7 cellular contexts compared by ENCODE assay signal in the genomic region with DNA sequence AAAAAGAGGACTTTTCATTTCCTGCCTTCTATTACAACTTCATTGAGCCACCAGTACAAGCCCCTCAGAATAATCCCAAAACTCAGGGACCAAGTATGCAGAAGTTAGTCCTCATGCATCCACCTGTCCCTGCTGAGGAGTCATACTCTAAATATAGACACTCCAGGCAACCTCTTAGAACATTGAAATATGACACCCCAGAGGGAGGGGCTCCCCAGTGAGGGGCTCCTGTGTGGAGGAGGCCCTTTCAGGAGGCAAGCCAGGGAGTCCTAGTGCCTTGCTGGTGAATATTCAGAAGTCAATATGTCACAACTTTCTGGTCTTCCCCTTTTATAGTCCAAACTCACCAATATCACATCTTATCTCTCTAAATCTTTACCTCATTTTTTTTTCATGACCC. TPM values are rescaled to one million over a fixed set of nuclear protein-coding genes. Genes with fewer than 3 reads are reported as not detected.
DNase-seq lines count a peak whose midpoint lies in the region; ATAC-seq and TF ChIP-seq lines count a peak whose summit lies in the region.

No MANE protein-coding gene starts in this region.

- POLR2A ChIA-PET in CD4-positive, alpha-beta memory T cell (lab: Charles Lee; ENCODE audit: partially characterized antibody): no interaction called here

- H3K4me1 ChIP-seq in Loucy (ENCODE audit: insufficient read depth, low read length, poor library complexity, severe bottlenecking) (peaks cover 24% of the 10 kb centered on the region), ascending aorta (peaks cover 0 to 1% of the 10 kb centered on the region in 2 donors)
- H3K4me1 ChIP-seq in CD4-positive, alpha-beta memory T cell (ENCODE audit: insufficient read depth, low read length): peaks cover 21% of the 10 kb centered on the region

- no peaks in the 10 kb centered on the region for H3K9me3 Mint-ChIP-seq in CD4-positive, alpha-beta memory T cell

- peaks cover 0 to 24% of the 10 kb centered on the region in 2 donors for H3K36me3 Mint-ChIP-seq in CD4-positive, alpha-beta memory T cell

- CTCF ChIA-PET in CD4-positive, alpha-beta memory T cell (lab: Charles Lee; ENCODE audit: partially characterized antibody): no interaction called here

- DNase-seq in OCI-M1 (lab: John Stamatoyannopoulos, UW): peak; percentile 85
- peak; percentile 9 for DNase-seq in iris pigment epithelial cell (ENCODE audit: low read depth)
- no peak for DNase-seq in CD4-positive, alpha-beta memory T cell
- DNase-seq in ascending aorta (ENCODE audit: low spot score in 2 of 2): no peak
- no peak for DNase-seq in activated gamma-delta T cell treated with Interleukin-2 at 50 U/mL for 16 hours

- H3K4me2 ChIP-seq in Loucy (ENCODE audit: low read depth, low read length, poor library complexity, severe bottlenecking): peak overlapping the region; percentile 74

- H3K36me3 ChIP-seq in Loucy (ENCODE audit: insufficient read depth, low read length): no peaks in the 10 kb centered on the region
- H3K36me3 ChIP-seq in CD4-positive, alpha-beta memory T cell (ENCODE audit: insufficient read depth, low read length): no peaks in the 10 kb centered on the region
- no peaks in the 10 kb centered on the region for H3K36me3 ChIP-seq in ascending aorta

- H3K4me3 ChIP-seq in Loucy (ENCODE audit: low read length, poor library complexity, severe bottlenecking) (peak overlapping the region; percentile 21), ascending aorta (no peak overlapping the region)
- no peak overlapping the region for H3K4me3 ChIP-seq in CD4-positive, alpha-beta memory T cell (ENCODE audit: low read length in 2 of 2)

- no peaks in the 10 kb centered on the region for H4K20me1 ChIP-seq in Loucy (ENCODE audit: insufficient read depth, low read length, poor library complexity, severe bottlenecking)

- H3K9ac ChIP-seq in Loucy (ENCODE audit: low read depth, low read length, poor library complexity, severe bottlenecking): peak overlapping the region; percentile 38

- no peaks in the 10 kb centered on the region for H3K27me3 Mint-ChIP-seq in CD4-positive, alpha-beta memory T cell

- H3K27ac Mint-ChIP-seq in CD4-positive, alpha-beta memory T cell: peak overlapping the region in 2 of 7 donors; percentile 24 to 34

- H3K79me2 ChIP-seq in Loucy (ENCODE audit: insufficient read depth, low read length): peaks cover 34% of the 10 kb centered on the region

- H3F3A ChIP-seq in Loucy (ENCODE audit: low read depth): no peaks in the 10 kb centered on the region

- intact Hi-C loops in CD4-positive, alpha-beta memory T cell (cut with micrococcal nuclease): loop anchor here (5.0 kb wide), 2 partner anchors 138 to 567 kb away; partner anchors contain the start of gene TRMT2B
- intact Hi-C loops in ascending aorta (cut with DNase I): no loop called here

- no peaks in the 10 kb centered on the region for H3K9me3 ChIP-seq in Loucy (ENCODE audit: insufficient read depth, low read depth, low read length)
- no peaks in the 10 kb centered on the region for H3K9me3 ChIP-seq in CD4-positive, alpha-beta memory T cell (ENCODE audit: control insufficient read depth in 1 of 2, low read length in 2 of 2)
- no peaks in the 10 kb centered on the region for H3K9me3 ChIP-seq in ascending aorta

- no peak overlapping the region for H3K27ac ChIP-seq in CD4-positive, alpha-beta memory T cell (ENCODE audit: low read depth, low read length)
- no peak overlapping the region for H3K27ac ChIP-seq in ascending aorta

- ATAC-seq in GM21423 (IDR thresholded peaks at IDR 0.05; ENCODE audit: unreplicated experiment): peak; percentile 22

- peak overlapping the region; percentile 52; the same call in 1 of the 2 replicates for H2AFZ ChIP-seq in Loucy (ENCODE audit: low read length)

- H3K9me2 ChIP-seq in Loucy (replicated peaks; ENCODE audit: low read depth, low read length): no peaks in the 10 kb centered on the region

- peak overlapping the region in 3 of 8 donors; percentile 1 to 26 (median 25) for H3K4me3 Mint-ChIP-seq in CD4-positive, alpha-beta memory T cell

- H3K4me1 Mint-ChIP-seq in CD4-positive, alpha-beta memory T cell: peaks cover 11 to 40% (median 15%) of the 10 kb centered on the region in 4 donors

- H3K27me3 ChIP-seq in Loucy (ENCODE audit: insufficient read depth, low read length, poor library complexity, severe bottlenecking) (no peaks in the 10 kb centered on the region), ascending aorta (no peaks in the 10 kb centered on the region)
- H3K27me3 ChIP-seq in CD4-positive, alpha-beta memory T cell (ENCODE audit: insufficient read depth, low read length): no peaks in the 10 kb centered on the region

- TF ChIP-seq CTCF in Loucy (conservative IDR thresholded peaks at IDR 0.05; ENCODE audit: low read length): no peak
- TF ChIP-seq CTCF in ascending aorta (IDR thresholded peaks at IDR 0.05): no peak

RNA-seq across cellular contexts. Expression of gene ARMCX6, which starts 1.5 kb away (rescaled TPM):
- total RNA-seq in CD4-positive, alpha-beta memory T cell: 10 to 100 TPM; 36.6 to 40.5 TPM
- polyA plus RNA-seq in CD4-positive, alpha-beta memory T cell: 10 to 100 TPM; 44.6 to 46.9 TPM
- 9.4 TPM for total RNA-seq in ascending aorta

RNA-seq across cellular contexts. Expression of gene ARMCX3, which starts 3.6 kb away (rescaled TPM):
- total RNA-seq in CD4-positive, alpha-beta memory T cell: 10 to 100 TPM; 39.6 to 40.1 TPM
- 10 to 100 TPM; 18.4 to 25.2 TPM for polyA plus RNA-seq in CD4-positive, alpha-beta memory T cell
- 12.3 TPM for total RNA-seq in ascending aorta

RNA-seq across cellular contexts. Expression of gene ARMCX2, which starts 40.3 kb away (rescaled TPM):
- 1 to 10 TPM; 7.3 to 9.4 TPM for total RNA-seq in CD4-positive, alpha-beta memory T cell
- polyA plus RNA-seq in CD4-positive, alpha-beta memory T cell: 1 to 10 TPM in 1 of 2 donors, under 1 TPM in 1; 0.67 to 1.3 TPM
- 9.7 TPM for total RNA-seq in ascending aorta

Comparison
In these comparisons a context has a peak if more than half of its experiments do, and no peak if none do; other contexts are left out.
1. DNase-seq: peak in OCI-M1 (single experiment) and iris pigment epithelial cell (single experiment); none in CD4-positive, alpha-beta memory T cell (0 of 5), ascending aorta (0 of 2) and activated gamma-delta T cell treated with Interleukin-2 at 50 U/mL for 16 hours (single experiment).